ENCODE assay signal across 9 cellular contexts in genomic region chr4:77073981-77074865, GRCh38. TPM values are rescaled to one million over a fixed set of nuclear protein-coding genes. Genes with fewer than 3 reads are reported as not detected.
DNase-seq lines count a peak whose midpoint lies in the region; ATAC-seq and TF ChIP-seq lines count a peak whose summit lies in the region.
"Had no signal": no experiment of that assay in that cellular context is flagged by ENCODE, and none has a peak within 500 bp of the region (broad histone marks: within the 10 kb centered on the region; RNA-seq: fewer than 3 reads in every experiment).

No MANE protein-coding gene starts in this region.

- CTCF ChIA-PET in BJ (lab: Yijun Ruan, JAX): interaction anchor here (1.0 to 4.3 kb wide), 3 partner anchors 9 to 130 kb away, joined by 3 to 24 read pairs (median 8); no protein-coding TSS in a partner anchor

- H3K9me3 Mint-ChIP-seq in nephron progenitor cell: peaks cover 12% of the 10 kb centered on the region

- H3K36me3 Mint-ChIP-seq in nephron progenitor cell (ENCODE audit: low read depth): peaks cover 32% of the 10 kb centered on the region

- DNase-seq in BJ (ENCODE audit: low read depth) (no peak), Kasumi-1 (lab: John Stamatoyannopoulos, UW) (peak; percentile 19 to 29), dermis blood vessel endothelial cell (peak; percentile 16), nephron progenitor cell (no peak), GM03348 (ENCODE audit: low spot score) (no peak)

- peaks cover 44% of the 10 kb centered on the region for H3K4me1 Mint-ChIP-seq in nephron progenitor cell

- POLR2A ChIA-PET in BJ (lab: Charles Lee): interaction anchor here (0.9 kb wide), 1 partner anchor 30 kb away, joined by 4 read pairs; no protein-coding TSS in a partner anchor

- peak overlapping the region; percentile 99 for H3K27ac Mint-ChIP-seq in nephron progenitor cell
- H3K27ac Mint-ChIP-seq: naive thymus-derived CD8-positive, alpha-beta T cell had no signal

- ATAC-seq in GM21515 (IDR thresholded peaks at IDR 0.05; ENCODE audit: unreplicated experiment) (no peak), GM19452 (IDR thresholded peaks at IDR 0.05; ENCODE audit: unreplicated experiment) (no peak), GM21717 (IDR thresholded peaks at IDR 0.05; ENCODE audit: unreplicated experiment) (no peak)

- peak overlapping the region; percentile 84 for H3K4me3 ChIP-seq in BJ (ENCODE audit: low read depth, low read length)

- no peaks in the 10 kb centered on the region for H3K27me3 ChIP-seq in BJ (ENCODE audit: control insufficient read depth, insufficient read depth, low read length)

- H3K4me3 Mint-ChIP-seq in nephron progenitor cell: no peak overlapping the region
- H3K4me3 Mint-ChIP-seq: naive thymus-derived CD8-positive, alpha-beta T cell had no signal

- H3K27me3 Mint-ChIP-seq in nephron progenitor cell (ENCODE audit: low read depth, poor library complexity): no peaks in the 10 kb centered on the region

- TF ChIP-seq CTCF in BJ (IDR thresholded peaks at IDR 0.05; ENCODE audit: insufficient read depth, low read depth, low read length) (no peak), nephron progenitor cell (IDR thresholded peaks at IDR 0.05) (no peak)

- H3K36me3 ChIP-seq in BJ (ENCODE audit: control insufficient read depth, insufficient read depth, low read length): no peaks in the 10 kb centered on the region

RNA-seq across cellular contexts. Expression of gene CCNI, which starts 1.6 kb away (rescaled TPM):
- 85.1 and 109 TPM in 2 replicates for polyA plus RNA-seq in BJ (2011; rRNA removed)
- 354 and 399 TPM in 2 replicates for polyA minus RNA-seq in BJ (2011; rRNA and poly(A)+ RNA removed)
- total RNA-seq in dermis blood vessel endothelial cell: 94.8 and 164 TPM in 2 replicates

Comparison
In these comparisons a context has a peak if more than half of its experiments do, and no peak if none do; other contexts are left out.
1. DNase-seq: peak in Kasumi-1 (2 of 2) and dermis blood vessel endothelial cell (single experiment); none in BJ (single experiment), nephron progenitor cell (single experiment) and GM03348 (single experiment).